Comparison of ENCODE assay signal across 10 cellular contexts in genomic region chr3:52361454-52361853, GRCh38.
"Had no signal": no experiment of that assay in that cellular context is flagged by ENCODE, and none has a peak within 500 bp of the region (broad histone marks: within the 10 kb centered on the region; RNA-seq: fewer than 3 reads in every experiment).

No MANE protein-coding gene starts in this region.

- H3K4me3 ChIP-seq: GM23248, K562 had no signal

- H2AFZ ChIP-seq: GM23248 had no signal

- FAIRE-seq: H54, HTR-8/SVneo, K562 had no signal

- H3K9ac ChIP-seq: GM23248 had no signal

- DNase-seq: GM23248, GOT3, H9, HCEC 1CT, HFFc6, IMR-90, KG1 had no signal

- H3K27ac ChIP-seq: GM23248 had no signal
